Comparison of ENCODE assay signal across 11 cellular contexts in the genomic region with DNA sequence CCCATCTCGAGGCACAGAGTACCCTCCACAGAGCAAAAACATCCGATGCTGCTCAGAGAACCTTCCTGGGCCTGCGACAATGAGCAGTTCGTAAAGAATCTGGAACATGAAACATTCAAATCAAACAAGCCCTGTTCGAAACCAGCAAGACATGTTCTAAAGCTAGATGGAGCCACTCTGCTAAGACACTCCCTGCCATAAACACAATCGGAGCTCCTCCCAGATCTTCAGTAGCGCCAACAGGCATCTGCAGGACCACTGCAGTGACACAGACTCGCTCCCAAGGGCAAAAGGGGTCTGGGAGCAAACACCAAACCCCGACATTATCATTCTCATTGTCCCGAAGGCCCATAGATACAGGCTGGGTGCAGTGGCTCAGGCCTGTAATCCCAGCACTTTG.
DNase-seq lines count a peak whose midpoint lies in the region; ATAC-seq and TF ChIP-seq lines count a peak whose summit lies in the region.
"Had no signal": no experiment of that assay in that cellular context is flagged by ENCODE, and none has a peak within 500 bp of the region (broad histone marks: within the 10 kb centered on the region; RNA-seq: fewer than 3 reads in every experiment).

No MANE protein-coding gene starts in this region.

- H3K4me3 Mint-ChIP-seq in activated T-helper 17 cell treated with anti-CD3 and anti-CD28 coated beads, Interleukin-2, amount 50 U/mL, for 72 hours, result no peak overlapping the region
- H3K4me3 Mint-ChIP-seq: activated naive CD8-positive, alpha-beta T cell treated with anti-CD3 and anti-CD28 coated beads, Interleukin-2, amount 50 U/mL, for 24 hours had no signal

- TF ChIP-seq POLR2A in HCT116 (IDR thresholded peaks at IDR 0.05; ENCODE audit: borderline replicate concordance, extremely low read depth, insufficient read depth, insufficient read length), result no peak

- RAD21 ChIA-PET in HCT116 (lab: Charles Lee; ENCODE audit: low non-redundant PET in 1 of 2, low total read pairs in 2 of 2, uncharacterized antibody in 2 of 2, unreplicated experiment in 2 of 2), result no interaction called here

- H3K9me3 ChIP-seq in HCT116 (ENCODE audit: control insufficient read depth in 1 of 2, insufficient read depth in 1 of 2, low read depth in 1 of 2, low read length in 2 of 2), result no peaks in the 10 kb centered on the region
- no peaks in the 10 kb centered on the region for H3K9me3 ChIP-seq in left lung
- no peaks in the 10 kb centered on the region for H3K9me3 ChIP-seq in subcutaneous abdominal adipose tissue (ENCODE audit: control insufficient read depth in 5 of 5, low read length in 5 of 5)

- H3K9ac ChIP-seq in HCT116 (ENCODE audit: low read length) (no peak overlapping the region), subcutaneous abdominal adipose tissue (ENCODE audit: low read length in 5 of 5) (peak overlapping the region in 4 of 5 donors; percentile 45 to 59 (median 48))

- H4K20me1 ChIP-seq in HCT116 (ENCODE audit: insufficient read depth), result no peaks in the 10 kb centered on the region

- intact Hi-C loops in HCT116 (cut with micrococcal nuclease) (no loop called here), left lung (cut with DNase I) (no loop called here)

- H3K4me3 ChIP-seq in HCT116 (replicated peaks in 1 of 2; ENCODE audit: low read depth in 1 of 2, low read length in 2 of 2) (no peak overlapping the region), coronary artery (peak overlapping the region; percentile 45), left lung (no peak overlapping the region), subcutaneous abdominal adipose tissue (ENCODE audit: low read depth in 1 of 5, low read length in 5 of 5) (peak overlapping the region; percentile 39 to 59 (median 49))

- H3K9me2 ChIP-seq in HCT116 (ENCODE audit: insufficient read depth), result no peaks in the 10 kb centered on the region

- no peak overlapping the region for H3K27ac Mint-ChIP-seq in activated T-helper 17 cell treated with anti-CD3 and anti-CD28 coated beads, Interleukin-2, amount 50 U/mL, for 72 hours
- H3K27ac Mint-ChIP-seq: activated naive CD8-positive, alpha-beta T cell treated with anti-CD3 and anti-CD28 coated beads, Interleukin-2, amount 50 U/mL, for 24 hours had no signal

- peak; percentile 59 for ATAC-seq in HCT116
- peak; percentile 36 for ATAC-seq in left lung
- ATAC-seq in GM21723 (IDR thresholded peaks at IDR 0.05; ENCODE audit: unreplicated experiment), result no peak
- ATAC-seq in activated T-helper 17 cell treated with anti-CD3 and anti-CD28 coated beads, Interleukin-2, amount 50 U/mL, for 72 hours (replicated peaks), result no peak
- ATAC-seq: activated naive CD8-positive, alpha-beta T cell treated with anti-CD3 and anti-CD28 coated beads, Interleukin-2, amount 50 U/mL, for 24 hours had no signal

- no peaks in the 10 kb centered on the region for H3K4me1 Mint-ChIP-seq in activated T-helper 17 cell treated with anti-CD3 and anti-CD28 coated beads, Interleukin-2, amount 50 U/mL, for 72 hours
- H3K4me1 Mint-ChIP-seq: activated naive CD8-positive, alpha-beta T cell treated with anti-CD3 and anti-CD28 coated beads, Interleukin-2, amount 50 U/mL, for 24 hours had no signal

- no peaks in the 10 kb centered on the region for H3K36me3 Mint-ChIP-seq in activated T-helper 17 cell treated with anti-CD3 and anti-CD28 coated beads, Interleukin-2, amount 50 U/mL, for 72 hours (ENCODE audit: low read depth)

- H3K27me3 Mint-ChIP-seq in activated T-helper 17 cell treated with anti-CD3 and anti-CD28 coated beads, Interleukin-2, amount 50 U/mL, for 72 hours, result peaks cover 3% of the 10 kb centered on the region
- H3K27me3 Mint-ChIP-seq: activated naive CD8-positive, alpha-beta T cell treated with anti-CD3 and anti-CD28 coated beads, Interleukin-2, amount 50 U/mL, for 24 hours had no signal

- TF ChIP-seq RAD21 in HCT116 (IDR thresholded peaks at IDR 0.05; ENCODE audit: low read depth), result peak; percentile 18; the same call in 1 of the 2 replicates

- no peak overlapping the region for H2AFZ ChIP-seq in HCT116 (ENCODE audit: low read depth, low read length, poor library complexity, severe bottlenecking)

- no TSS peak for BruUV-seq in HCT116 (replicated peaks; lab: Mats Ljungman, UMichigan)

- no peaks in the 10 kb centered on the region for H3K9me3 Mint-ChIP-seq in activated T-helper 17 cell treated with anti-CD3 and anti-CD28 coated beads, Interleukin-2, amount 50 U/mL, for 72 hours
- H3K9me3 Mint-ChIP-seq: activated naive CD8-positive, alpha-beta T cell treated with anti-CD3 and anti-CD28 coated beads, Interleukin-2, amount 50 U/mL, for 24 hours had no signal

- H3K79me2 ChIP-seq in HCT116 (ENCODE audit: insufficient read depth, low read length), result peaks cover 6% of the 10 kb centered on the region; the same call in 1 of the 2 replicates

- H3K36me3 ChIP-seq in HCT116 (ENCODE audit: control insufficient read depth in 1 of 2, insufficient read depth in 2 of 2, low read length in 2 of 2), result no peaks in the 10 kb centered on the region
- H3K36me3 ChIP-seq in left lung, result no peaks in the 10 kb centered on the region
- peaks cover 0 to 6% (median 0%) of the 10 kb centered on the region in 5 donors for H3K36me3 ChIP-seq in subcutaneous abdominal adipose tissue (ENCODE audit: control insufficient read depth in 5 of 5, insufficient read depth in 5 of 5, low read length in 5 of 5)
- H3K36me3 ChIP-seq: WERI-Rb-1 had no signal

- H3K4me1 ChIP-seq in HCT116 (ENCODE audit: control insufficient read depth in 1 of 2, insufficient read depth in 2 of 2, low read length in 2 of 2) (peaks cover 3 to 26% of the 10 kb centered on the region in 2 experiments; a peak in 3 of 4 replicates), left lung (peaks cover 3 to 39% of the 10 kb centered on the region in 2 donors), subcutaneous abdominal adipose tissue (ENCODE audit: control insufficient read depth in 5 of 5, insufficient read depth in 5 of 5, low read length in 5 of 5) (peaks cover 10 to 48% (median 42%) of the 10 kb centered on the region in 5 donors)

- DNase-seq in HCT116 (ENCODE audit: low read depth, low spot score) (no peak), coronary artery (ENCODE audit: low spot score) (peak; percentile 74), left lung (no peak), NCI-H446 (lab: John Stamatoyannopoulos, UW) (no peak)
- no peak for DNase-seq in stimulated activated CD4-positive, alpha-beta T cell treated with anti-CD3 and anti-CD28 coated beads, Interleukin-15, amount 100 ng/mL, for 24 hours
- DNase-seq: activated naive CD8-positive, alpha-beta T cell treated with anti-CD3 and anti-CD28 coated beads, Interleukin-2, amount 50 U/mL, for 24 hours; kidney glomerular epithelial cell; WERI-Rb-1 had no signal

- H3K27me3 ChIP-seq in HCT116 (ENCODE audit: insufficient read depth, low read length) (no peaks in the 10 kb centered on the region), left lung (no peaks in the 10 kb centered on the region), subcutaneous abdominal adipose tissue (ENCODE audit: control insufficient read depth in 5 of 5, insufficient read depth in 4 of 5, low read length in 5 of 5) (no peaks in the 10 kb centered on the region)

- H3K27ac ChIP-seq in HCT116 (ENCODE audit: low read depth, low read length) (no peak overlapping the region), coronary artery (peak overlapping the region; percentile 84 to 89), left lung (peak overlapping the region; percentile 42 to 81), subcutaneous abdominal adipose tissue (ENCODE audit: low read depth, low read length) (peak overlapping the region; percentile 81)
- H3K27ac ChIP-seq: WERI-Rb-1 had no signal

- POLR2A ChIA-PET in HCT116 (lab: Charles Lee), result no interaction called here

- CTCF ChIA-PET in HCT116 (lab: Charles Lee), result interaction anchor here (1.0 kb wide), 1 partner anchor 56 kb away, joined by 3 read pairs; no protein-coding TSS in a partner anchor

- TF ChIP-seq CTCF in HCT116 (IDR thresholded peaks at IDR 0.05 in 2 of 3, conservative IDR thresholded peaks at IDR 0.05 in 1 of 3; ENCODE audit: borderline replicate concordance in 1 of 3, insufficient read depth in 1 of 3, low read depth in 2 of 3, low read length in 2 of 3), result no peak
- TF ChIP-seq CTCF in coronary artery (IDR thresholded peaks at IDR 0.05), result no peak
- no peak for TF ChIP-seq CTCF in left lung (IDR thresholded peaks at IDR 0.05)

- peak overlapping the region; percentile 31 for H3K4me2 ChIP-seq in HCT116 (ENCODE audit: low read length)

TF ChIP-seq in HCT116, 20 proteins besides CTCF, POLR2A, EP300 and RAD21:
- TF ChIP-seq MAX (IDR thresholded peaks at IDR 0.05) (no peak), JUND (IDR thresholded peaks at IDR 0.05) (no peak), TCF7L2 (IDR thresholded peaks at IDR 0.05; ENCODE audit: borderline replicate concordance, extremely low read depth, insufficient read depth, insufficient read length) (no peak), YY1 (IDR thresholded peaks at IDR 0.05; ENCODE audit: extremely low read depth, insufficient replicate concordance, low read depth, low read length) (no peak)
- TF ChIP-seq, protein P1, sequence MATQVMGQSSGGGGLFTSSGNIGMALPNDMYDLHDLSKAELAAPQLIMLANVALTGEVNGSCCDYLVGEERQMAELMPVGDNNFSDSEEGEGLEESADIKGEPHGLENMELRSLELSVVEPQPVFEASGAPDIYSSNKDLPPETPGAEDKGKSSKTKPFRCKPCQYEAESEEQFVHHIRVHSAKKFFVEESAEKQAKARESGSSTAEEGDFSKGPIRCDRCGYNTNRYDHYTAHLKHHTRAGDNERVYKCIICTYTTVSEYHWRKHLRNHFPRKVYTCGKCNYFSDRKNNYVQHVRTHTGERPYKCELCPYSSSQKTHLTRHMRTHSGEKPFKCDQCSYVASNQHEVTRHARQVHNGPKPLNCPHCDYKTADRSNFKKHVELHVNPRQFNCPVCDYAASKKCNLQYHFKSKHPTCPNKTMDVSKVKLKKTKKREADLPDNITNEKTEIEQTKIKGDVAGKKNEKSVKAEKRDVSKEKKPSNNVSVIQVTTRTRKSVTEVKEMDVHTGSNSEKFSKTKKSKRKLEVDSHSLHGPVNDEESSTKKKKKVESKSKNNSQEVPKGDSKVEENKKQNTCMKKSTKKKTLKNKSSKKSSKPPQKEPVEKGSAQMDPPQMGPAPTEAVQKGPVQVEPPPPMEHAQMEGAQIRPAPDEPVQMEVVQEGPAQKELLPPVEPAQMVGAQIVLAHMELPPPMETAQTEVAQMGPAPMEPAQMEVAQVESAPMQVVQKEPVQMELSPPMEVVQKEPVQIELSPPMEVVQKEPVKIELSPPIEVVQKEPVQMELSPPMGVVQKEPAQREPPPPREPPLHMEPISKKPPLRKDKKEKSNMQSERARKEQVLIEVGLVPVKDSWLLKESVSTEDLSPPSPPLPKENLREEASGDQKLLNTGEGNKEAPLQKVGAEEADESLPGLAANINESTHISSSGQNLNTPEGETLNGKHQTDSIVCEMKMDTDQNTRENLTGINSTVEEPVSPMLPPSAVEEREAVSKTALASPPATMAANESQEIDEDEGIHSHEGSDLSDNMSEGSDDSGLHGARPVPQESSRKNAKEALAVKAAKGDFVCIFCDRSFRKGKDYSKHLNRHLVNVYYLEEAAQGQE (IDR thresholded peaks at IDR 0.05; ENCODE audit: low read depth), result no peak

Comparison
In these comparisons a context has a peak if more than half of its experiments do, and no peak if none do; other contexts are left out.
1. ATAC-seq: peak in HCT116 (single experiment) and left lung (single experiment); none in GM21723 (single experiment) and activated T-helper 17 cell treated with anti-CD3 and anti-CD28 coated beads, Interleukin-2, amount 50 U/mL, for 72 hours (single experiment).
2. H3K4me3 ChIP-seq: peak in coronary artery (single experiment) and subcutaneous abdominal adipose tissue (5 of 5); none in HCT116 (0 of 2) and left lung (0 of 2).